Comparison of ENCODE assay signal across 13 cellular contexts in the genomic region with DNA sequence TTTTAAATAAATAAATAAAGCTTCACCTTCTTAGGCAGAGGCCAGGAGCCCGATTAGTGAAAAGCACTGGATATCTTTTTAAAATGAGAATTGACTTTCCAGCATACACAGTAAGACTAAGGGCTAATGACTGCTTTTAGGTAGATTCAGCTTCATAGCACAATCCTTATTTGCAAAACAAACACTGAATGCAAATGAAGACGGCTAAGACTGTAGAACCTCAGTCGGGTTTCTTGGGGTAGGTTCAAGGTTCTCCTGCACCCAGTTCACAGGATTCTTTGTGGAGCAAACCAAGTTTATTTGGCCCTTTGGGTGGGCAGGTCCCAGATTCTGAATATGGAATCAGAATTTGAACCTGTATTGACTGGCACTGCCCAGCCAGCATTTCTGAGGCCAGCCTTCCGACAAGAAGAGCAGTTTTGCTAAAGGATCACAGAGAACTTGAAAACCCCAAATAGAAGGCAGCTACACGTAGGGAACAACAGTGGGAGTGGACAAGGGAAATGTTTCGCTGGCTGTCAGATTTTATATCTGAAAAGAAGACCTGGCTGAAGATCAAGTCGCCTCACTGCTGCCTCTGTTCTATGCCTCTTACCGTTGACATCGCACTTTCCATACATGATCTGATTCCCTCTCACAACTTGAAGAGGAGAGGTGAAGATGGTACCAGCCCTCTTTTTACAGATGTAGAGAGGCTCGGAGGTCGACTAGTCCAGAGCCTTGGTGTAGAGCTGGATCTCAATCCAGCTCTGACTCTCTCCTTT. TPM values are rescaled to one million over a fixed set of nuclear protein-coding genes. Genes with fewer than 3 reads are reported as not detected.
A peak's percentile ranks its signal among the peaks of the same experiment; 100 is the strongest.
DNase-seq lines count a peak whose midpoint lies in the region; ATAC-seq and TF ChIP-seq lines count a peak whose summit lies in the region.
"Had no signal": no experiment of that assay in that cellular context is flagged by ENCODE, and none has a peak within 500 bp of the region (broad histone marks: within the 10 kb centered on the region; RNA-seq: fewer than 3 reads in every experiment).

No MANE protein-coding gene starts in this region.

- peak; percentile 41 for ATAC-seq in omental fat pad (ENCODE audit: low FRiP score)

- H3K36me3 ChIP-seq in ES-I3 (ENCODE audit: insufficient read depth, low read length) (no peaks in the 10 kb centered on the region), esophagus (ENCODE audit: control insufficient read depth in 2 of 2, insufficient read depth in 2 of 2, low read length in 1 of 2) (no peaks in the 10 kb centered on the region)

- TF ChIP-seq CTCF in omental fat pad (IDR thresholded peaks at IDR 0.05), result no peak

- H3K9ac ChIP-seq in ES-I3 (ENCODE audit: low read depth, low read length), result peak overlapping the region; percentile 2; the same call in 1 of the 2 replicates

- DNase-seq in NCI-H526 (lab: John Stamatoyannopoulos, UW), result peak; percentile 79 to 86
- no peak for DNase-seq in omental fat pad (ENCODE audit: low spot score)
- DNase-seq in GM03348 (ENCODE audit: low spot score), result no peak
- no peak for DNase-seq in NK-92 (lab: John Stamatoyannopoulos, UW; ENCODE audit: unreplicated experiment)
- DNase-seq in NCI-H748 (lab: John Stamatoyannopoulos, UW; ENCODE audit: unreplicated experiment), result no peak
- no peak for DNase-seq in amniotic stem cell (lab: John Stamatoyannopoulos, UW)
- DNase-seq: Calu3, MM.1S, NCI-H226, T-helper 9 cell had no signal

- H3K27me3 ChIP-seq in esophagus (ENCODE audit: control insufficient read depth in 1 of 2, insufficient read depth in 2 of 2, low read length in 2 of 2), result no peaks in the 10 kb centered on the region

- H3K4me1 ChIP-seq in ES-I3 (ENCODE audit: insufficient read depth, low read length), result peaks cover 46% of the 10 kb centered on the region
- peaks cover 0 to 12% of the 10 kb centered on the region in 2 donors for H3K4me1 ChIP-seq in esophagus (ENCODE audit: control insufficient read depth in 2 of 2, insufficient read depth in 2 of 2, low read length in 1 of 2)

- no peak overlapping the region for H3K4me3 ChIP-seq in esophagus (ENCODE audit: low read depth in 1 of 2, low read length in 2 of 2)

- peak overlapping the region; percentile 45 to 53 for H3K27ac ChIP-seq in esophagus (ENCODE audit: low read depth in 2 of 2, low read length in 1 of 2)
- H3K27ac ChIP-seq: HL-60 had no signal

- WGBS in esophagus, 2 donors, result 68 to 70% methylated on average over 11 of the region's 11 CpGs

- H3K9me3 ChIP-seq in ES-I3 (ENCODE audit: control insufficient read depth, insufficient read depth, low read length), result no peaks in the 10 kb centered on the region
- no peaks in the 10 kb centered on the region for H3K9me3 ChIP-seq in esophagus (ENCODE audit: control insufficient read depth in 2 of 2, insufficient read depth in 1 of 2, low read depth in 1 of 2, low read length in 1 of 2)

RNA-seq across cellular contexts. Expression of gene TRERF1, which starts 8.2 kb away (rescaled TPM):
- 1 to 10 TPM; 4.6 to 8.1 TPM for polyA plus RNA-seq in esophagus
- 10 to 100 TPM in 1 of 4 donors, 1 to 10 TPM in 3; 2.0 to 10.2 (median 2.6) TPM for total RNA-seq in omental fat pad

Comparison
In these comparisons a context has a peak if more than half of its experiments do, and no peak if none do; other contexts are left out.
1. DNase-seq: peak in NCI-H526 (2 of 2); none in omental fat pad (single experiment), GM03348 (single experiment), NK-92 (single experiment), NCI-H748 (single experiment) and amniotic stem cell (single experiment).